In the genomic region with DNA sequence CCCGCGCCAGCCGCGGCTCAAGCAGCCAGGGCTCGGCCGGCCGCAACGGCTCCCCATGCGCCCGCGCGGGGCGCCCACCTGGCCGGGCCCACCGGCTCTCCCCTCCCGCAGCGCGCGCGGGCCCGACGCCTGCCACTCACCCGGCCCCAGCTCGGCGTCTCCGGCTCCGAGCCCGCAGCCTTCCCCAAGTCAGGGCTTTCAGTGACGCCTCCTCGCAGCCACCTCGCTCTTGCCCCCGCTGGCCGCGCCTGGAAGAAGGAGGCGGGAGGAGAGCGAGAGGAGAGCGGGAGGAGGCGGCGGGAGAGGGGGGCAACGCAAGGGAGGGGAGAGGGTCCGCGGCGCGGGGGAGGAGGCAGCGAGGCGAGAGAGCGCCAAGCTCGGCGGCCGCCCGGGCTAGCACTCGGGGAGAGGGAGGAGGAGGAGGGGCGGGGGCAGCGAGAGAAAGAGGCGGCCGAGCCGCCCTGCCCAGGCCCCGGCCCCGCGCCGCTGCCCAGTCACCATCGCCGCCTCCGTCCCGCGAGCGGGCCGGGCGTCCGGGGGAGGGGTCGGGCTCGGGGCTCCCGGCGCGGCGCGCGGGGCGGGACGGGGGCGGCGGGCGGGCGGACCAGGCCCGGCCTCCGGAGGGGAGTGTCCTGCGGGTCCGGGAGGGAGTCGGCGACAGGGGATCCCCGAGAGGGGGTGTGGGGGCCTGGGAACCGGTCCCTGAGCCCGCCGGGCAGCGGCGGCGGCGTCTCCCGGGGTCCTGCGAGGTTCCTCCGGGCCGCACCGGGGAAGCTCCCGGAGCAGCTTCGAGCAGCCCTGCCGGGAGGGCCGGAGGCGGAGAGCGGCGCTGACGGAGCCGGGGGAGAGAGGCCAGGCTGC, we compare ENCODE assay signal across 8 cellular contexts. TPM values are rescaled to one million over a fixed set of nuclear protein-coding genes. Genes with fewer than 3 reads are reported as not detected.
DNase-seq lines count a peak whose midpoint lies in the region; ATAC-seq and TF ChIP-seq lines count a peak whose summit lies in the region.

A gene with protein sequence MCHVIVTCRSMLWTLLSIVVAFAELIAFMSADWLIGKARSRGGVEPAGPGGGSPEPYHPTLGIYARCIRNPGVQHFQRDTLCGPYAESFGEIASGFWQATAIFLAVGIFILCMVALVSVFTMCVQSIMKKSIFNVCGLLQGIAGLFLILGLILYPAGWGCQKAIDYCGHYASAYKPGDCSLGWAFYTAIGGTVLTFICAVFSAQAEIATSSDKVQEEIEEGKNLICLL (minus strand): TSS at position 414 of the 861 bp plus-strand sequence. CDS start 138,559 bp downstream, outside the sequence.

- no peaks in the 10 kb centered on the region for H3K9me2 ChIP-seq in DOHH2 (replicated peaks; ENCODE audit: control insufficient read depth, low read length)

- H3K79me2 ChIP-seq in DOHH2 (ENCODE audit: control insufficient read depth, low read length): no peaks in the 10 kb centered on the region

- peak; percentile 47 for ATAC-seq in GM19468 (IDR thresholded peaks at IDR 0.05; ENCODE audit: extremely low read depth, unreplicated experiment)
- ATAC-seq in SK-N-SH treated with all-trans-retinoic acid at 6 μM for 48 hours: peak; percentile 79

- peaks cover 16% of the 10 kb centered on the region for H3K27me3 ChIP-seq in DOHH2 (ENCODE audit: control insufficient read depth, low read length)
- H3K27me3 ChIP-seq in skeletal muscle satellite cell (ENCODE audit: control insufficient read depth, insufficient read depth, low read length): no peaks in the 10 kb centered on the region

- peak within 1 kb of the TSS; percentile 73 for H3K4me3 ChIP-seq in DOHH2 (ENCODE audit: low read length)
- peak within 1 kb of the TSS; percentile 86 for H3K4me3 ChIP-seq in skeletal muscle satellite cell (ENCODE audit: low read length)

- H3K27ac ChIP-seq in DOHH2 (ENCODE audit: low read depth, low read length): no peak within 1 kb of the TSS

- TF ChIP-seq CTCF in DOHH2 (IDR thresholded peaks at IDR 0.05; ENCODE audit: low read depth, low read length, poor library complexity, severe bottlenecking): no peak

- H3K36me3 ChIP-seq in DOHH2 (ENCODE audit: control insufficient read depth, low read length) (no peaks in the 10 kb centered on the region), skeletal muscle satellite cell (ENCODE audit: insufficient read depth, low read length) (no peaks in the 10 kb centered on the region)

- no peaks in the 10 kb centered on the region for H3K9me3 ChIP-seq in DOHH2 (ENCODE audit: control insufficient read depth, insufficient read depth, low read length)
- H3K9me3 ChIP-seq in skeletal muscle satellite cell (replicated peaks; ENCODE audit: low read length): no peaks in the 10 kb centered on the region

- peaks cover 16% of the 10 kb centered on the region for H3K4me1 ChIP-seq in DOHH2 (ENCODE audit: control insufficient read depth, low read length)
- H3K4me1 ChIP-seq in skeletal muscle satellite cell (ENCODE audit: control insufficient read depth, insufficient read depth, low read length): peaks cover 38% of the 10 kb centered on the region

- H3K9ac ChIP-seq in skeletal muscle satellite cell (ENCODE audit: low read depth, low read length): peak within 1 kb of the TSS; percentile 96

- no peaks in the 10 kb centered on the region for H4K20me1 ChIP-seq in DOHH2 (ENCODE audit: control insufficient read depth, insufficient read depth, low read depth, low read length)

- peak within 1 kb of the TSS; percentile 68 for H3K4me2 ChIP-seq in DOHH2 (ENCODE audit: low read length)
- H3K4me2 ChIP-seq in skeletal muscle satellite cell (ENCODE audit: low read length): peak within 1 kb of the TSS; percentile 84

- no peaks in the 10 kb centered on the region for H3F3A ChIP-seq in DOHH2 (ENCODE audit: control insufficient read depth, insufficient read depth)

- DNase-seq in HPDE6-E6E7 (ENCODE audit: extremely low spot score) (peak; percentile 58), cerebellum (ENCODE audit: low spot score) (peak; percentile 51), iris pigment epithelial cell (ENCODE audit: low read depth) (peak; percentile 71), SKM-1 treated with dmso at 0.1 percent for 144 hours (lab: John Stamatoyannopoulos, UW; ENCODE audit: unreplicated experiment) (no peak)

TF ChIP-seq in SK-N-SH treated with all-trans-retinoic acid at 6 μM for 48 hours, 23 proteins besides CTCF, POLR2A, EP300 and RAD21:
- TF ChIP-seq TSHZ2 (CRISPR knock-in tag; IDR thresholded peaks at IDR 0.05) (no peak), GLIS3 (CRISPR knock-in tag; IDR thresholded peaks at IDR 0.05) (0 out of 2 replicates have a peak, but pooled peaks have one; percentile 15), CREB5 (CRISPR knock-in tag; IDR thresholded peaks at IDR 0.05; ENCODE audit: low read depth) (no peak), ZFP30 (CRISPR knock-in tag; IDR thresholded peaks at IDR 0.05) (no peak)
- TF ChIP-seq, protein P1, sequence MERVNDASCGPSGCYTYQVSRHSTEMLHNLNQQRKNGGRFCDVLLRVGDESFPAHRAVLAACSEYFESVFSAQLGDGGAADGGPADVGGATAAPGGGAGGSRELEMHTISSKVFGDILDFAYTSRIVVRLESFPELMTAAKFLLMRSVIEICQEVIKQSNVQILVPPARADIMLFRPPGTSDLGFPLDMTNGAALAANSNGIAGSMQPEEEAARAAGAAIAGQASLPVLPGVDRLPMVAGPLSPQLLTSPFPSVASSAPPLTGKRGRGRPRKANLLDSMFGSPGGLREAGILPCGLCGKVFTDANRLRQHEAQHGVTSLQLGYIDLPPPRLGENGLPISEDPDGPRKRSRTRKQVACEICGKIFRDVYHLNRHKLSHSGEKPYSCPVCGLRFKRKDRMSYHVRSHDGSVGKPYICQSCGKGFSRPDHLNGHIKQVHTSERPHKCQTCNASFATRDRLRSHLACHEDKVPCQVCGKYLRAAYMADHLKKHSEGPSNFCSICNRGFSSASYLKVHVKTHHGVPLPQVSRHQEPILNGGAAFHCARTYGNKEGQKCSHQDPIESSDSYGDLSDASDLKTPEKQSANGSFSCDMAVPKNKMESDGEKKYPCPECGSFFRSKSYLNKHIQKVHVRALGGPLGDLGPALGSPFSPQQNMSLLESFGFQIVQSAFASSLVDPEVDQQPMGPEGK (CRISPR knock-in tag; IDR thresholded peaks at IDR 0.05; ENCODE audit: borderline replicate concordance): peak; percentile 20; the same call in 1 of the 2 replicates

RNA-seq across cellular contexts. Expression of the gene that starts here (rescaled TPM):
- total RNA-seq in cerebellum: 34.2 TPM
- 36.0 and 46.9 TPM in 2 replicates for total RNA-seq in skeletal muscle satellite cell (2012; rRNA removed)
